ENCODE assay signal across 26 cellular contexts in genomic region chr11:118655486-118656190, GRCh38. TPM values are rescaled to one million over a fixed set of nuclear protein-coding genes. Genes with fewer than 3 reads are reported as not detected.
"Had no signal": no experiment of that assay in that cellular context is flagged by ENCODE, and none has a peak within 500 bp of the region (broad histone marks: within the 10 kb centered on the region; RNA-seq: fewer than 3 reads in every experiment).

No MANE protein-coding gene starts in this region.

- ATAC-seq: gastrocnemius medialis; heart right ventricle; left lung; lower lobe of right lung; stimulated activated naive B cell treated with anti-CD40 and anti-IgM and Interleukin-4, amounts not matched to agents 10 μg/mL and 1 μg/mL and 100 μg/mL, for 72 hours; stimulated activated naive CD8-positive, alpha-beta T cell treated with anti-CD3 and anti-CD28 coated beads, Interleukin-15, amount 100 ng/mL, for 72 hours had no signal

- H3K4me3 Mint-ChIP-seq: memory B cell; nephron progenitor cell; stimulated activated naive B cell treated with anti-CD40 and anti-IgM and Interleukin-4, amounts not matched to agents 10 μg/mL and 1 μg/mL and 100 μg/mL, for 72 hours; stimulated activated naive CD8-positive, alpha-beta T cell treated with anti-CD3 and anti-CD28 coated beads, Interleukin-15, amount 100 ng/mL, for 72 hours had no signal

- H3K9me3 ChIP-seq: esophagus muscularis mucosa, gastrocnemius medialis, heart right ventricle, left lung, lower lobe of right lung, neutrophil, right atrium auricular region, sigmoid colon, suprapubic skin, tibial artery, upper lobe of left lung, uterus had no signal

- H3K27me3 Mint-ChIP-seq: stimulated activated naive B cell treated with anti-CD40 and anti-IgM and Interleukin-4, amounts not matched to agents 10 μg/mL and 1 μg/mL and 100 μg/mL, for 72 hours; stimulated activated naive CD8-positive, alpha-beta T cell treated with anti-CD3 and anti-CD28 coated beads, Interleukin-15, amount 100 ng/mL, for 72 hours had no signal

- H3K36me3 ChIP-seq: neutrophil, uterus had no signal

- DNase-seq: effector memory CD4-positive, alpha-beta T cell; gastrocnemius medialis; heart right ventricle; islet precursor cell; left lung; lower lobe of right lung; midbrain; nephron progenitor cell; sigmoid colon; stimulated activated CD4-positive, alpha-beta T cell treated with anti-CD3 and anti-CD28 coated beads, Interleukin-2, amount 100 ng/mL, for 24 hours; stimulated activated CD4-positive, alpha-beta T cell treated with anti-CD3 and anti-CD28 coated beads, Interleukin-4, amount 100 ng/mL, for 4 hours; stimulated activated naive B cell treated with anti-CD40 and anti-IgM and Interleukin-4, amounts not matched to agents 10 μg/mL and 1 μg/mL and 100 μg/mL, for 72 hours; stimulated activated naive CD8-positive, alpha-beta T cell treated with anti-CD3 and anti-CD28 coated beads, Interleukin-15, amount 100 ng/mL, for 72 hours; upper lobe of left lung; uterus had no signal

- H3K27ac Mint-ChIP-seq: memory B cell; nephron progenitor cell; stimulated activated naive B cell treated with anti-CD40 and anti-IgM and Interleukin-4, amounts not matched to agents 10 μg/mL and 1 μg/mL and 100 μg/mL, for 72 hours; stimulated activated naive CD8-positive, alpha-beta T cell treated with anti-CD3 and anti-CD28 coated beads, Interleukin-15, amount 100 ng/mL, for 72 hours had no signal

- H3K27ac ChIP-seq: epithelial cell of prostate, esophagus muscularis mucosa, gastrocnemius medialis, left lung, lower lobe of right lung, neutrophil, right atrium auricular region, sigmoid colon, skin epidermis, suprapubic skin, tibial artery, uterus had no signal

- H3K9me3 Mint-ChIP-seq: memory B cell; nephron progenitor cell; stimulated activated naive B cell treated with anti-CD40 and anti-IgM and Interleukin-4, amounts not matched to agents 10 μg/mL and 1 μg/mL and 100 μg/mL, for 72 hours; stimulated activated naive CD8-positive, alpha-beta T cell treated with anti-CD3 and anti-CD28 coated beads, Interleukin-15, amount 100 ng/mL, for 72 hours had no signal

- H3K27me3 ChIP-seq: gastrocnemius medialis, heart right ventricle, right atrium auricular region, sigmoid colon, suprapubic skin, tibial artery, upper lobe of left lung, uterus had no signal

- H3K36me3 Mint-ChIP-seq: memory B cell; stimulated activated naive B cell treated with anti-CD40 and anti-IgM and Interleukin-4, amounts not matched to agents 10 μg/mL and 1 μg/mL and 100 μg/mL, for 72 hours had no signal

- H3K4me3 ChIP-seq: esophagus muscularis mucosa, gastrocnemius medialis, heart right ventricle, left lung, lower lobe of right lung, right atrium auricular region, sigmoid colon, skin epidermis, suprapubic skin, tibial artery, upper lobe of left lung, uterus had no signal

RNA-seq across cellular contexts. Expression of gene TREH, which starts 23.8 kb away (rescaled TPM):
- total RNA-seq: esophagus muscularis mucosa, fibroblast of villous mesenchyme, gastrocnemius medialis, left lung, osteoblast, pulmonary artery endothelial cell, right atrium auricular region, sigmoid colon, suprapubic skin, uterus had no signal
